In genomic region chr1:155978973-155979429, GRCh38 we compare ENCODE assay signal across 8 cellular contexts. TPM values are rescaled to one million over a fixed set of nuclear protein-coding genes. Genes with fewer than 3 reads are reported as not detected.
DNase-seq lines count a peak whose midpoint lies in the region; ATAC-seq and TF ChIP-seq lines count a peak whose summit lies in the region.

No MANE protein-coding gene starts in this region.

- no peak for TF ChIP-seq POLR2A in testis (IDR thresholded peaks at IDR 0.05)

- peaks cover 9% of the 10 kb centered on the region for H3K36me3 Mint-ChIP-seq in brain

- peak overlapping the region; percentile 90 to 97 (median 93) for H3K4me3 Mint-ChIP-seq in brain

- no peaks in the 10 kb centered on the region for H3K9me3 ChIP-seq in testis

- no peaks in the 10 kb centered on the region for H3K27me3 ChIP-seq in testis

- no peaks in the 10 kb centered on the region for H3K36me3 ChIP-seq in testis (ENCODE audit: low read depth, missing control alignments)

- peak overlapping the region; percentile 84 to 91 for H3K4me3 ChIP-seq in testis

- DNase-seq in GM03348 (ENCODE audit: low spot score) (peak; percentile 63), NCI-H226 (peak; percentile 69), left colon (peak in 1 of 2 donors; percentile 64), testis (no peak), SHP77 treated with DMSO at 0.1 percent for 48 hours (lab: John Stamatoyannopoulos, UW) (no peak)

- peaks cover 12% of the 10 kb centered on the region for H3K27me3 Mint-ChIP-seq in brain

- 7 to 15% methylated on average over 8 of the region's 8 CpGs for WGBS in testis, 2 donors

- peaks cover 0 to 4% (median 0%) of the 10 kb centered on the region in 5 experiments for H3K9me3 Mint-ChIP-seq in brain

- intact Hi-C loops in left colon (cut with DNase I, micrococcal nuclease) (no loop called here), testis (cut with DNase I; ENCODE audit: low total_unique reads) (no loop called here)

- peak overlapping the region; percentile 91 to 95 for H3K27ac ChIP-seq in testis

- no peak for TF ChIP-seq CTCF in brain (conservative IDR thresholded peaks at IDR 0.05)
- TF ChIP-seq CTCF in testis (IDR thresholded peaks at IDR 0.05) = no peak

- H3K4me1 Mint-ChIP-seq in brain = peaks cover 89% of the 10 kb centered on the region

- H3K27ac Mint-ChIP-seq in brain = peak overlapping the region; percentile 90 to 99 (median 99)

- ATAC-seq in left colon (peak; percentile 57), GM19023 (IDR thresholded peaks at IDR 0.05; ENCODE audit: unreplicated experiment) (no peak), HG02884 (IDR thresholded peaks at IDR 0.05; ENCODE audit: unreplicated experiment) (no peak)

- peaks cover 37% of the 10 kb centered on the region for H3K4me1 ChIP-seq in testis

RNA-seq across cellular contexts. Expression of gene ARHGEF2, which starts 0.7 kb away (rescaled TPM):
- polyA plus RNA-seq in brain (ENCODE audit: insufficient read depth, low read depth, low replicate concordance) (195 TPM), testis (ENCODE audit: insufficient read depth, low read depth, low replicate concordance) (88.8 TPM)
- total RNA-seq in left colon (100 to 1,000 TPM in 1 of 2 donors, 10 to 100 TPM in 1; 99.3 to 103 TPM), testis (100 to 1,000 TPM in 1 of 2 donors, 10 to 100 TPM in 1; 56.6 to 124 TPM)

RNA-seq across cellular contexts. Expression of gene RXFP4, which starts 37.6 kb away (rescaled TPM):
- not detected for polyA plus RNA-seq in brain (ENCODE audit: insufficient read depth, low read depth, low replicate concordance)
- 1 to 10 TPM; 5.2 to 5.6 TPM for total RNA-seq in left colon
- total RNA-seq in testis = 1 to 10 TPM in 1 of 2 donors, under 1 TPM in 1; 0.37 to 1.1 TPM
- polyA plus RNA-seq in testis (ENCODE audit: insufficient read depth, low read depth, low replicate concordance) = not detected

RNA-seq across cellular contexts. Expression of gene SSR2, which starts 41.8 kb away (rescaled TPM):
- polyA plus RNA-seq in brain (ENCODE audit: insufficient read depth, low read depth, low replicate concordance) (451 TPM), testis (ENCODE audit: insufficient read depth, low read depth, low replicate concordance) (289 TPM)
- total RNA-seq in left colon (100 to 1,000 TPM; 180 TPM), testis (100 to 1,000 TPM; 170 to 216 TPM)

RNA-seq across cellular contexts. Expression of gene KHDC4, which starts 44.8 kb away (rescaled TPM):
- polyA plus RNA-seq in brain (ENCODE audit: insufficient read depth, low read depth, low replicate concordance) = 24.1 TPM
- 10 to 100 TPM; 45.6 to 54.1 TPM for total RNA-seq in left colon
- total RNA-seq in testis = 10 to 100 TPM; 84.5 to 95.3 TPM
- 45.5 TPM for polyA plus RNA-seq in testis (ENCODE audit: insufficient read depth, low read depth, low replicate concordance)

Comparison
In these comparisons a context has a peak if more than half of its experiments do, and no peak if none do; other contexts are left out.
1. DNase-seq: peak in GM03348 (single experiment) and NCI-H226 (single experiment); none in testis (single experiment) and SHP77 treated with DMSO at 0.1 percent for 48 hours (single experiment).